In the genomic region with DNA sequence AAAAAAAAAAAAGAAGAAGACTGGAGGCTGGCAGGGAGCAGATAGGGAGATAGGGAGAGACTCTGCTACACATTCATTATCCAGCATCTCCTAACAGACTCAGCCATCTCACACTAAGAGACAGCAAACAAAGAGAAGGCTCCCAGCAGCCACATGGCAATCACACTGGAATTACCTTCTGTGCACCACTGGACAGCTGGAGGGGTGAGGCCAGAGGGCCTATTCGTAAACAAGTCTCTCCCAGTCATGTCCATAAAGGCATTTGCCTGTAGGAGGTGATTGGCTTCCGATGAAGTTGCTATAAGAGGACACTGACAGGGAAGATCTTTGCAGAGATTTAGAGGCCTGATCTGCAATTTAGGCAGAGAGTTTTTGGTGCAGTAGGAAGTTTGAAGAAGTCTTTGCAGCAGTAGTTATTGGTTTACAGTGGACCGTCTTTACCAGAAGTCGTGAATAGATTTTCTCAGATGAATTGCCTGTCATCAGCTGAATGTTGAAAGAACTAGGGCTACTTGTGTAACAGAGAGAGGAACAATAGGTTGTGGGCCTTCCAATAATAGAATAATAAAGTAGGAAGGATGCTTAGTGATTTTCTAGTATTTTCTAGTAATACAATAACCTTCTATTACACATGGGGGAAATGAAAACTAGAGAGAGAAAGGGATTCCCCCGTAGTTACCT, we compare ENCODE assay signal across 21 cellular contexts.
DNase-seq lines count a peak whose midpoint lies in the region; ATAC-seq and TF ChIP-seq lines count a peak whose summit lies in the region.
"Had no signal": no experiment of that assay in that cellular context is flagged by ENCODE, and none has a peak within 500 bp of the region (broad histone marks: within the 10 kb centered on the region; RNA-seq: fewer than 3 reads in every experiment).

No MANE protein-coding gene starts in this region.

- H3K27ac ChIP-seq in OCI-LY3 (ENCODE audit: low read length) (no peak overlapping the region), upper lobe of left lung (no peak overlapping the region)
- H3K27ac ChIP-seq: cardiac muscle cell, lower lobe of right lung, right lobe of liver, SJSA1 had no signal

- no peak overlapping the region for H2AFZ ChIP-seq in OCI-LY3 (ENCODE audit: low read depth, low read length)

- TF ChIP-seq POLR2A in upper lobe of left lung (IDR thresholded peaks at IDR 0.05), result no peak

- H3K4me3 ChIP-seq in OCI-LY3 (ENCODE audit: low read length), result no peak overlapping the region
- H3K4me3 ChIP-seq in upper lobe of left lung, result no peak overlapping the region
- H3K4me3 ChIP-seq: cardiac muscle cell, lower lobe of right lung, right lobe of liver, SJSA1 had no signal

- peak overlapping the region; percentile 27 for H3K4me2 ChIP-seq in OCI-LY3 (ENCODE audit: low read length)

- TF ChIP-seq CTCF in OCI-LY3 (IDR thresholded peaks at IDR 0.05; ENCODE audit: low read depth, low read length) (no peak), upper lobe of left lung (IDR thresholded peaks at IDR 0.05) (no peak)

- H3K9ac ChIP-seq in OCI-LY3 (ENCODE audit: low read length), result no peak overlapping the region

- H3K79me2 ChIP-seq in OCI-LY3 (ENCODE audit: low read length), result peaks cover 15% of the 10 kb centered on the region

- DNase-seq in COLO668 (lab: John Stamatoyannopoulos, UW; ENCODE audit: unreplicated experiment) (peak; percentile 17), HuH-7 (ENCODE audit: low spot score) (peak; percentile 43), myocyte (ENCODE audit: low read depth) (peak; percentile 23), DMS79 (lab: John Stamatoyannopoulos, UW) (no peak), upper lobe of left lung (no peak), activated T-cell treated with anti-CD3 and anti-CD28 coated beads for 4 hours (no peak)
- DNase-seq: activated CD4-positive, alpha-beta T cell treated with anti-CD3 and anti-CD28 coated beads, Interleukin-2, amount 50 U/mL, for 48 hours; amniotic stem cell; DMS79 treated with DMSO at 0.1 percent for 48 hours; HCEC 1CT; hippocampal formation; KBM-7; lower lobe of right lung; NCI-H187 treated with DMSO at 0.1 percent for 48 hours; NCI-H446; right lobe of liver; T-helper 17 cell had no signal

- H3K4me1 ChIP-seq in OCI-LY3 (ENCODE audit: low read length) (peaks cover 13% of the 10 kb centered on the region), upper lobe of left lung (no peaks in the 10 kb centered on the region)
- H3K4me1 ChIP-seq: lower lobe of right lung, right lobe of liver had no signal

- peaks cover 3% of the 10 kb centered on the region for H3K36me3 ChIP-seq in OCI-LY3 (replicated peaks; ENCODE audit: low read depth, low read length)
- no peaks in the 10 kb centered on the region for H3K36me3 ChIP-seq in upper lobe of left lung
- H3K36me3 ChIP-seq: cardiac muscle cell, lower lobe of right lung, right lobe of liver, SJSA1 had no signal

- peaks cover 23% of the 10 kb centered on the region for H4K20me1 ChIP-seq in OCI-LY3 (ENCODE audit: insufficient read depth, low read length)

- H3K27me3 ChIP-seq in OCI-LY3 (ENCODE audit: low read depth, low read length) (no peaks in the 10 kb centered on the region; the same call in 1 of the 2 replicates), upper lobe of left lung (no peaks in the 10 kb centered on the region)
- H3K27me3 ChIP-seq: cardiac muscle cell, right lobe of liver, SJSA1 had no signal

- 88 to 89% methylated on average over 5 of the region's 5 CpGs for WGBS in upper lobe of left lung, 2 donors

- ATAC-seq in GM18909 (IDR thresholded peaks at IDR 0.05; ENCODE audit: poor library complexity, unreplicated experiment) (no peak), upper lobe of left lung (ENCODE audit: low FRiP score in 2 of 2) (no peak)
- ATAC-seq: lower lobe of right lung, right lobe of liver, T-helper 17 cell had no signal

- no peak for TF ChIP-seq EP300 in upper lobe of left lung (IDR thresholded peaks at IDR 0.05)

- H3K9me3 ChIP-seq in OCI-LY3 (ENCODE audit: insufficient read depth, low read length) (no peaks in the 10 kb centered on the region), upper lobe of left lung (no peaks in the 10 kb centered on the region)
- H3K9me3 ChIP-seq: lower lobe of right lung, right lobe of liver, SJSA1 had no signal

Comparison
In these comparisons a context has a peak if more than half of its experiments do, and no peak if none do; other contexts are left out.
1. DNase-seq: peak in COLO668 (single experiment), HuH-7 (single experiment) and myocyte (single experiment); none in DMS79 (single experiment), upper lobe of left lung (0 of 2) and activated T-cell treated with anti-CD3 and anti-CD28 coated beads for 4 hours (single experiment).